ENCODE assay signal across 8 cellular contexts in genomic region chr17:18217412-18218015, GRCh38. TPM values are rescaled to one million over a fixed set of nuclear protein-coding genes. Genes with fewer than 3 reads are reported as not detected.
DNase-seq lines count a peak whose midpoint lies in the region; ATAC-seq and TF ChIP-seq lines count a peak whose summit lies in the region.

No MANE protein-coding gene starts in this region.

- no peak overlapping the region for H3K27ac ChIP-seq in right atrium auricular region
- no peak overlapping the region for H3K27ac ChIP-seq in sigmoid colon

- H3K4me1 ChIP-seq in right atrium auricular region (peaks cover 0 to 10% of the 10 kb centered on the region in 2 donors), sigmoid colon (peaks cover 0 to 5% (median 0%) of the 10 kb centered on the region in 4 donors)

- no peak for TF ChIP-seq EP300 in sigmoid colon (IDR thresholded peaks at IDR 0.05)

- ATAC-seq in HG02884 (IDR thresholded peaks at IDR 0.05; ENCODE audit: unreplicated experiment): no peak

- no peak for TF ChIP-seq POLR2A in sigmoid colon (IDR thresholded peaks at IDR 0.05)

- 4 to 10% methylated on average over 6 of the region's 6 CpGs for WGBS in sigmoid colon, 2 donors

- H3K4me3 ChIP-seq in right atrium auricular region: no peak overlapping the region
- no peak overlapping the region for H3K4me3 ChIP-seq in sigmoid colon

- H3K27me3 ChIP-seq in right atrium auricular region (no peaks in the 10 kb centered on the region), sigmoid colon (no peaks in the 10 kb centered on the region)

- intact Hi-C loops in sigmoid colon (cut with DNase I): loop anchor here (5.0 kb wide), 1 partner anchor 75 kb away; no protein-coding TSS in a partner anchor

- peak; percentile 91 to 97 for TF ChIP-seq CTCF in right atrium auricular region (IDR thresholded peaks at IDR 0.05)
- peak; percentile 50 to 96 (median 80) for TF ChIP-seq CTCF in sigmoid colon (IDR thresholded peaks at IDR 0.05)

- no peaks in the 10 kb centered on the region for H3K36me3 ChIP-seq in right atrium auricular region
- no peaks in the 10 kb centered on the region for H3K36me3 ChIP-seq in sigmoid colon

- H3K9me3 ChIP-seq in right atrium auricular region (no peaks in the 10 kb centered on the region), sigmoid colon (no peaks in the 10 kb centered on the region)

- DNase-seq in ELR (ENCODE audit: low read depth) (peak; percentile 75), LHCN-M2 (ENCODE audit: low read depth) (peak; percentile 69), T-helper 1 cell (peak; percentile 49 to 66 (median 54)), amniotic epithelial cell (ENCODE audit: low read depth) (peak; percentile 36), right atrium auricular region (ENCODE audit: low spot score) (peak; percentile 81), sigmoid colon (peak; percentile 87), COR-L47 (lab: John Stamatoyannopoulos, UW) (no peak)

RNA-seq across cellular contexts. Expression of gene LLGL1, which starts 7.9 kb away (rescaled TPM):
- total RNA-seq in LHCN-M2 (2014; rRNA removed): 53.3 and 53.7 TPM in 2 replicates
- 26.6 TPM for polyA plus RNA-seq in LHCN-M2 (2012)
- total RNA-seq in right atrium auricular region: 10 to 100 TPM; 12.6 to 16.7 TPM
- total RNA-seq in sigmoid colon: 10 to 100 TPM; 16.8 to 25.2 (median 17.2) TPM
- 10 to 100 TPM in 1 of 3 donors, 1 to 10 TPM in 2; 2.8 to 11.2 (median 4.2) TPM for polyA plus RNA-seq in sigmoid colon

RNA-seq across cellular contexts. Expression of gene ALKBH5, which starts 33.9 kb away (rescaled TPM):
- total RNA-seq in LHCN-M2 (2014; rRNA removed) (115 and 123 TPM in 2 replicates), right atrium auricular region (100 to 1,000 TPM; 177 to 193 TPM), sigmoid colon (100 to 1,000 TPM; 100 to 109 (median 104) TPM)
- 60.0 TPM for polyA plus RNA-seq in LHCN-M2 (2012)
- 10 to 100 TPM; 36.6 to 46.7 (median 40.0) TPM for polyA plus RNA-seq in sigmoid colon

RNA-seq across cellular contexts. Expression of gene FLII, which starts 41.0 kb away (rescaled TPM):
- total RNA-seq in LHCN-M2 (2014; rRNA removed) (284 and 286 TPM in 2 replicates), right atrium auricular region (100 to 1,000 TPM; 232 to 306 TPM), sigmoid colon (100 to 1,000 TPM; 222 to 422 (median 236) TPM)
- polyA plus RNA-seq in LHCN-M2 (2012): 342 TPM
- polyA plus RNA-seq in sigmoid colon: 100 to 1,000 TPM; 115 to 208 (median 136) TPM

RNA-seq across cellular contexts. Expression of gene MIEF2, which starts 42.9 kb away (rescaled TPM):
- total RNA-seq in LHCN-M2 (2014; rRNA removed): 9.4 and 9.6 TPM in 2 replicates
- polyA plus RNA-seq in LHCN-M2 (2012): 8.4 TPM
- total RNA-seq in right atrium auricular region: 10 to 100 TPM; 14.1 to 20.2 TPM
- total RNA-seq in sigmoid colon: 10 to 100 TPM in 3 of 4 donors, 1 to 10 TPM in 1; 8.7 to 14.4 (median 11.7) TPM
- polyA plus RNA-seq in sigmoid colon: 10 to 100 TPM in 2 of 3 donors, 1 to 10 TPM in 1; 3.7 to 11.4 (median 11.1) TPM
